In the genomic region with DNA sequence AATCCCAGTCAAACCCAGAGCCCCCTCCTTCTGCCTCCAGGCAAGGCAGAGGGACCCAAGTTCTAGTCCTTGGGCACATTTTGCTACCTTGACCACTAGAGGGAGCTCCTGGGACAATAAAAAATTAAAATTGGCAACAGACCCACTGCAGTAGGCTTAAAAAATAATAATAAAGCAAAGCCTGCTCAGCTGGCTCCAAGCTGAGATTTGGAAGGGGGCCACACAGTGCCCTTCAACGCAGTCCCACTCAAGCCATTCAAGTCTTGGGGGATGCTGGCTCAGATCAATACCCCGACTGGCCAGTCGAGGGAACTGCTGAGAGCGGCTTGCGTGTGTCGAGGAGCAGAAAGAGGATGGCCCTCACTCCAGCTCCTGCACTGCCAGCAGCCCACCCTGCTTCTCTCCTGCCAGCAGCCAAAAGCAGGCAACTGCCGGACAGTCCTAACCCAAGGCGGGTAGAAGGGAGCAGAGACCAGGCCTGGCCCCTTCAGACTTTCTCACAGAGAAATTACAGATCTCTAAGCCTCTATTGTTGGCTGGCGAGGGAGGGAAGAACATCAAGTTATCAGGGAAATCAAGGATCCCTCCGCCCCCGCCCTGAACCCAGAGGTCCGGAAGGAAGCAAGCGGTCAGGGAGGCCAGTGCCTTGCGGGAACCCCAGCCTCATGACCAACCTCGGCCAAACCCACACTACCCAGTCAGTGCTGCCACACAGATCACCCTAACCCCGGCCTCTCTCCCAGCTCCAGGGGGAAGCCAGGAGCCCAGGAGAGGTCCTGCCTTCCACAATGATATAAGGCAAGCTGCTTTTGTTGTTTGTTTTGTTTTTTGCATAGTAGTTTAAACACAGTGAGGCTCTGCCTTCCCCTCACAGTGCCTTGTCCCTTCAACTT, we compare ENCODE assay signal across 8 cellular contexts. TPM values are rescaled to one million over a fixed set of nuclear protein-coding genes. Genes with fewer than 3 reads are reported as not detected.
DNase-seq lines count a peak whose midpoint lies in the region; ATAC-seq and TF ChIP-seq lines count a peak whose summit lies in the region.

No MANE protein-coding gene starts in this region.

- DNase-seq in DMS153 (lab: John Stamatoyannopoulos, UW) (peak; percentile 6), T follicular helper cell (ENCODE audit: low read depth) (peak; percentile 44), amniotic stem cell (lab: John Stamatoyannopoulos, UW) (peak; percentile 24), left ventricle myocardium inferior (peak; percentile 53), retinal pigment epithelial cell (ENCODE audit: low read depth) (no peak), NCI-H226 (no peak)

- H3K4me3 ChIP-seq in left ventricle myocardium inferior (peak overlapping the region; percentile 14), retinal pigment epithelial cell (ENCODE audit: low read length) (no peak overlapping the region)

- H3K36me3 ChIP-seq in left ventricle myocardium inferior: peaks cover 24% of the 10 kb centered on the region

- no peaks in the 10 kb centered on the region for H3K27me3 ChIP-seq in left ventricle myocardium inferior (ENCODE audit: low read depth)

- intact Hi-C loops in left ventricle myocardium inferior (cut with micrococcal nuclease): loop anchor here (5.0 to 10.0 kb wide), 2 partner anchors 48 to 190 kb away; partner anchors contain the start of gene IFFO2

- H3K4me1 ChIP-seq in left ventricle myocardium inferior: peaks cover 47% of the 10 kb centered on the region

- peak overlapping the region; percentile 82 for H3K27ac ChIP-seq in left ventricle myocardium inferior (replicated peaks)

- TF ChIP-seq CTCF in LNCAP (IDR thresholded peaks at IDR 0.05): peak; percentile 64
- TF ChIP-seq CTCF in left ventricle myocardium inferior (IDR thresholded peaks at IDR 0.05; ENCODE audit: borderline replicate concordance): peak; percentile 87
- TF ChIP-seq CTCF in retinal pigment epithelial cell (conservative IDR thresholded peaks at IDR 0.05; ENCODE audit: low read depth, low read length): peak; percentile 72

- no peak for ATAC-seq in HG02678 (IDR thresholded peaks at IDR 0.05; ENCODE audit: unreplicated experiment)

- H3K9me3 ChIP-seq in left ventricle myocardium inferior (replicated peaks): no peaks in the 10 kb centered on the region

RNA-seq across cellular contexts. Expression of gene ALDH4A1, which starts 4.9 kb away (rescaled TPM):
- 35.9 TPM for total RNA-seq in left ventricle myocardium inferior

RNA-seq across cellular contexts. Expression of gene TAS1R2, which starts 47.8 kb away (rescaled TPM):
- not detected for total RNA-seq in left ventricle myocardium inferior

RNA-seq across cellular contexts. Expression of gene IFFO2, which starts 49.2 kb away (rescaled TPM):
- 3.3 TPM for total RNA-seq in left ventricle myocardium inferior

Comparison
In these comparisons a context has a peak if more than half of its experiments do, and no peak if none do; other contexts are left out.
1. DNase-seq: peak in DMS153 (single experiment), T follicular helper cell (single experiment), amniotic stem cell (single experiment) and left ventricle myocardium inferior (single experiment); none in retinal pigment epithelial cell (single experiment) and NCI-H226 (single experiment).
2. Peak in every context shown above with its lines, with median percentiles within 50 percentile points of each other: CTCF ChIP-seq.